8 cellular contexts compared by ENCODE assay signal in genomic region chr15:100671858-100672543, GRCh38.
DNase-seq lines count a peak whose midpoint lies in the region; ATAC-seq and TF ChIP-seq lines count a peak whose summit lies in the region.

No MANE protein-coding gene starts in this region.

- WGBS in endodermal cell (ENCODE audit: insufficient coverage in 1 of 2, insufficient read length in 1 of 2), 2 experiments, result 81 to 83% methylated on average over 13 of the region's 13 CpGs

- peak; percentile 20 for TF ChIP-seq CTCF in GM06990 (IDR thresholded peaks at IDR 0.05; ENCODE audit: insufficient read depth, low read length, poor library complexity, severe bottlenecking)
- peak; percentile 72 for TF ChIP-seq CTCF in endodermal cell (conservative IDR thresholded peaks at IDR 0.05)
- peak; percentile 88 for TF ChIP-seq CTCF in osteoblast (IDR thresholded peaks at IDR 0.05; ENCODE audit: extremely low read depth, low read depth, low read length)

- H3K9me3 ChIP-seq in endodermal cell (ENCODE audit: control insufficient read depth, low read length) (no peaks in the 10 kb centered on the region), osteoblast (ENCODE audit: low read depth, low read length) (no peaks in the 10 kb centered on the region)

- H3K4me3 ChIP-seq in GM06990 (replicated peaks; ENCODE audit: low read depth, low read length) (no peak overlapping the region), endodermal cell (ENCODE audit: low read length) (no peak overlapping the region), osteoblast (ENCODE audit: insufficient read depth, low read length) (peak overlapping the region; percentile 69)

- no peaks in the 10 kb centered on the region for H3K4me1 ChIP-seq in endodermal cell (ENCODE audit: control insufficient read depth, insufficient read depth, low read length)
- peaks cover 5% of the 10 kb centered on the region for H3K4me1 ChIP-seq in osteoblast (ENCODE audit: insufficient read depth, low read length)

- no peaks in the 10 kb centered on the region for H4K20me1 ChIP-seq in osteoblast (ENCODE audit: insufficient read depth, low read length)

- no peak for ATAC-seq in GM19467 (IDR thresholded peaks at IDR 0.05; ENCODE audit: unreplicated experiment)

- H3K27ac Mint-ChIP-seq in endodermal cell, result no peak overlapping the region

- H3K27ac ChIP-seq in endodermal cell (ENCODE audit: low read depth, low read length) (no peak overlapping the region), osteoblast (ENCODE audit: low read depth, low read length) (peak overlapping the region; percentile 52)

- peak overlapping the region; percentile 89 for H3K4me2 ChIP-seq in osteoblast (ENCODE audit: insufficient read depth, low read length)

- H3K9me3 Mint-ChIP-seq in endodermal cell, result peaks cover 9% of the 10 kb centered on the region

- H3K36me3 Mint-ChIP-seq in endodermal cell (ENCODE audit: low read depth), result no peaks in the 10 kb centered on the region

- H3K36me3 ChIP-seq in GM06990 (ENCODE audit: control insufficient read depth, insufficient read depth, low read length), result no peaks in the 10 kb centered on the region
- no peaks in the 10 kb centered on the region for H3K36me3 ChIP-seq in endodermal cell (ENCODE audit: control insufficient read depth, insufficient read depth, low read length)
- H3K36me3 ChIP-seq in osteoblast (ENCODE audit: insufficient read depth, low read length), result no peaks in the 10 kb centered on the region

- DNase-seq in GM06990 (ENCODE audit: extremely low read depth, insufficient read length) (no peak), NCI-H774 (lab: John Stamatoyannopoulos, UW) (peak; percentile 5), endodermal cell (peak; percentile 76), osteoblast (ENCODE audit: insufficient read length, low spot score, missing footprints) (peak; percentile 85), DMS79 (lab: John Stamatoyannopoulos, UW) (no peak), NCI-H1694 (lab: John Stamatoyannopoulos, UW) (no peak)
- DNase-seq in activated CD4-positive, CD25-positive, alpha-beta regulatory T cell treated with anti-CD3 and anti-CD28 coated beads, Interleukin-2, amount 50 U/mL, for 72 hours, result no peak

- H3K9ac ChIP-seq in endodermal cell (ENCODE audit: extremely low read depth, low read length, poor library complexity, severe bottlenecking), result no peak overlapping the region

- peaks cover 2% of the 10 kb centered on the region for H3K27me3 ChIP-seq in GM06990 (replicated peaks; ENCODE audit: control insufficient read depth, insufficient read depth, low read length)
- H3K27me3 ChIP-seq in endodermal cell (ENCODE audit: control insufficient read depth, insufficient read depth, low read length, poor library complexity, severe bottlenecking), result no peaks in the 10 kb centered on the region
- H3K27me3 ChIP-seq in osteoblast (ENCODE audit: insufficient read depth, low read length), result no peaks in the 10 kb centered on the region

- H3K27me3 Mint-ChIP-seq in endodermal cell (ENCODE audit: insufficient read depth), result peaks cover 7% of the 10 kb centered on the region

- no peaks in the 10 kb centered on the region for H3K79me2 ChIP-seq in osteoblast (ENCODE audit: insufficient read depth, low read length)

- H3K4me3 Mint-ChIP-seq in endodermal cell, result no peak overlapping the region

- H2AFZ ChIP-seq in osteoblast (ENCODE audit: low read length), result peak overlapping the region; percentile 92

- H3K4me1 Mint-ChIP-seq in endodermal cell, result peaks cover 11% of the 10 kb centered on the region

Comparison
In these comparisons a context has a peak if more than half of its experiments do, and no peak if none do; other contexts are left out.
1. DNase-seq: peak in NCI-H774 (single experiment), endodermal cell (single experiment) and osteoblast (single experiment); none in GM06990 (single experiment), activated CD4-positive, CD25-positive, alpha-beta regulatory T cell treated with anti-CD3 and anti-CD28 coated beads, Interleukin-2, amount 50 U/mL, for 72 hours (single experiment), DMS79 (single experiment) and NCI-H1694 (single experiment).
2. CTCF ChIP-seq: peak in every context shown above with its lines; median percentile 88 in osteoblast; 72 in endodermal cell; 20 in GM06990.